10 cellular contexts compared by ENCODE assay signal in genomic region chr9:114238919-114239879, GRCh38.
DNase-seq lines count a peak whose midpoint lies in the region; ATAC-seq and TF ChIP-seq lines count a peak whose summit lies in the region.
"Had no signal": no experiment of that assay in that cellular context is flagged by ENCODE, and none has a peak within 500 bp of the region (broad histone marks: within the 10 kb centered on the region; RNA-seq: fewer than 3 reads in every experiment).

No MANE protein-coding gene starts in this region.

- no peaks in the 10 kb centered on the region for H3K79me2 ChIP-seq in GM23248 (ENCODE audit: insufficient read depth)
- no peaks in the 10 kb centered on the region for H3K79me2 ChIP-seq in PC-3 (ENCODE audit: low read length)

- peaks cover 4% of the 10 kb centered on the region for H3K4me1 Mint-ChIP-seq in progenitor cell of endocrine pancreas (ENCODE audit: low read depth)
- H3K4me1 Mint-ChIP-seq in activated CD8-positive, alpha-beta memory T cell treated with anti-CD3 and anti-CD28 coated beads, Interleukin-2, amount 10 ng/mL, durations not matched to agents 7 days and 5 days, result no peaks in the 10 kb centered on the region

- H4K20me1 ChIP-seq in GM23248 (ENCODE audit: insufficient read depth) (no peaks in the 10 kb centered on the region), PC-3 (ENCODE audit: low read length) (no peaks in the 10 kb centered on the region)

- WGBS in GM23248 (ENCODE audit: low coverage in 1 of 2, low lambda C conversion rate in 2 of 2, missing lambda C conversion rate in 2 of 2), 2 experiments, result 95 to 96% methylated on average over 14 of the region's 14 CpGs
- 63 to 73% methylated on average over 12 to 14 of the region's 14 CpGs for WGBS in thyroid gland, 2 donors

- in situ Hi-C loops in GM23248 (cut with MboI), result no loop called here

- H3K27me3 ChIP-seq in GM23248 (replicated peaks; ENCODE audit: insufficient read depth) (no peaks in the 10 kb centered on the region), PC-3 (ENCODE audit: low read length) (no peaks in the 10 kb centered on the region), thyroid gland (no peaks in the 10 kb centered on the region)

- no peak for ATAC-seq in PC-3
- no peak for ATAC-seq in activated CD8-positive, alpha-beta memory T cell treated with anti-CD3 and anti-CD28 coated beads, Interleukin-2, amount 10 ng/mL, durations not matched to agents 7 days and 5 days

- no peak overlapping the region for H3K9ac ChIP-seq in GM23248
- H3K9ac ChIP-seq in PC-3 (ENCODE audit: low read length), result no peak overlapping the region

- TF ChIP-seq POLR2A in thyroid gland (IDR thresholded peaks at IDR 0.05), result no peak

- H3K27me3 Mint-ChIP-seq in progenitor cell of endocrine pancreas, result no peaks in the 10 kb centered on the region
- H3K27me3 Mint-ChIP-seq in activated CD8-positive, alpha-beta memory T cell treated with anti-CD3 and anti-CD28 coated beads, Interleukin-2, amount 10 ng/mL, durations not matched to agents 7 days and 5 days, result peaks cover 15% of the 10 kb centered on the region

- peak; percentile 20 for DNase-seq in GM23248
- DNase-seq in PC-3, result no peak
- DNase-seq in fibroblast of mammary gland (ENCODE audit: low read depth), result peak; percentile 79
- DNase-seq in progenitor cell of endocrine pancreas (ENCODE audit: low spot score, unreplicated experiment), result no peak
- no peak for DNase-seq in activated CD8-positive, alpha-beta memory T cell treated with anti-CD3 and anti-CD28 coated beads, Interleukin-2, amount 10 ng/mL, durations not matched to agents 7 days and 5 days
- no peak for DNase-seq in GM10248 (ENCODE audit: extremely low spot score)
- no peak for DNase-seq in NCI-H2081 treated with DMSO at 0.1 percent for 48 hours (lab: John Stamatoyannopoulos, UW)
- DNase-seq in thyroid gland, result no peak
- DNase-seq: activated CD4-positive, alpha-beta T cell treated with anti-CD3 and anti-CD28 coated beads, Interleukin-2, amount 50 U/mL, for 48 hours; stimulated activated CD4-positive, alpha-beta T cell treated with anti-CD3 and anti-CD28 coated beads, Interleukin-4, amount 100 ng/mL, for 1 hour had no signal

- no TSS peak for BruUV-seq in PC-3 (replicated peaks; lab: Mats Ljungman, UMichigan)

- no peak overlapping the region for H3K4me3 Mint-ChIP-seq in progenitor cell of endocrine pancreas (ENCODE audit: low read depth)
- H3K4me3 Mint-ChIP-seq in activated CD8-positive, alpha-beta memory T cell treated with anti-CD3 and anti-CD28 coated beads, Interleukin-2, amount 10 ng/mL, durations not matched to agents 7 days and 5 days, result no peak overlapping the region

- peak overlapping the region; percentile 39 for H3K27ac Mint-ChIP-seq in progenitor cell of endocrine pancreas
- no peak overlapping the region for H3K27ac Mint-ChIP-seq in activated CD8-positive, alpha-beta memory T cell treated with anti-CD3 and anti-CD28 coated beads, Interleukin-2, amount 10 ng/mL, durations not matched to agents 7 days and 5 days

- H3K27ac ChIP-seq in GM23248, result no peak overlapping the region
- H3K27ac ChIP-seq in PC-3 (ENCODE audit: low read length), result no peak overlapping the region
- H3K27ac ChIP-seq in thyroid gland, result no peak overlapping the region

- H2AFZ ChIP-seq in GM23248, result no peak overlapping the region
- no peak overlapping the region for H2AFZ ChIP-seq in PC-3 (ENCODE audit: low read length)

- intact Hi-C loops in PC-3 (cut with micrococcal nuclease), result no loop called here
- intact Hi-C loops in thyroid gland (cut with DNase I), result no loop called here

- H3K4me1 ChIP-seq in GM23248 (ENCODE audit: insufficient read depth), result no peaks in the 10 kb centered on the region
- no peaks in the 10 kb centered on the region for H3K4me1 ChIP-seq in PC-3 (ENCODE audit: insufficient read depth, low read length)
- H3K4me1 ChIP-seq in thyroid gland, result no peaks in the 10 kb centered on the region

- TF ChIP-seq CTCF in PC-3 (conservative IDR thresholded peaks at IDR 0.05; ENCODE audit: low read depth, low read length) (peak; percentile 14; the same call in 1 of the 2 replicates), fibroblast of mammary gland (conservative IDR thresholded peaks at IDR 0.05; ENCODE audit: control insufficient read depth, insufficient read depth, low read depth, low read length) (peak; percentile 37), progenitor cell of endocrine pancreas (IDR thresholded peaks at IDR 0.05; ENCODE audit: unreplicated experiment) (no peak), GM10248 (IDR thresholded peaks at IDR 0.05; ENCODE audit: control extremely low read depth, extremely low read depth, low read depth, missing control alignments) (no peak), thyroid gland (IDR thresholded peaks at IDR 0.05) (no peak)

- no peak overlapping the region for H3K4me3 ChIP-seq in GM23248
- H3K4me3 ChIP-seq in PC-3 (ENCODE audit: low read length), result no peak overlapping the region
- no peak overlapping the region for H3K4me3 ChIP-seq in fibroblast of mammary gland (ENCODE audit: control insufficient read depth, low read depth, low read length)
- no peak overlapping the region for H3K4me3 ChIP-seq in thyroid gland (replicated peaks in 1 of 3)

- H3K9me3 Mint-ChIP-seq in progenitor cell of endocrine pancreas (ENCODE audit: low read depth), result no peaks in the 10 kb centered on the region
- H3K9me3 Mint-ChIP-seq in activated CD8-positive, alpha-beta memory T cell treated with anti-CD3 and anti-CD28 coated beads, Interleukin-2, amount 10 ng/mL, durations not matched to agents 7 days and 5 days (ENCODE audit: low read depth), result no peaks in the 10 kb centered on the region

- H3K36me3 ChIP-seq in GM23248 (ENCODE audit: low read depth), result no peaks in the 10 kb centered on the region
- no peaks in the 10 kb centered on the region for H3K36me3 ChIP-seq in PC-3 (ENCODE audit: low read depth, low read length)
- H3K36me3 ChIP-seq in thyroid gland, result no peaks in the 10 kb centered on the region

- no peaks in the 10 kb centered on the region for H3K9me3 ChIP-seq in GM23248 (ENCODE audit: low read depth)
- no peaks in the 10 kb centered on the region for H3K9me3 ChIP-seq in PC-3 (ENCODE audit: low read length)
- H3K9me3 ChIP-seq in thyroid gland, result no peaks in the 10 kb centered on the region

- H3K36me3 Mint-ChIP-seq in progenitor cell of endocrine pancreas (ENCODE audit: insufficient read depth), result peaks cover 22% of the 10 kb centered on the region
- no peaks in the 10 kb centered on the region for H3K36me3 Mint-ChIP-seq in activated CD8-positive, alpha-beta memory T cell treated with anti-CD3 and anti-CD28 coated beads, Interleukin-2, amount 10 ng/mL, durations not matched to agents 7 days and 5 days

- H3K9me2 ChIP-seq in GM23248 (ENCODE audit: insufficient read depth) (no peaks in the 10 kb centered on the region), PC-3 (replicated peaks; ENCODE audit: low read length) (no peaks in the 10 kb centered on the region)

- CTCF ChIA-PET in PC-3 (lab: Charles Lee), result no interaction called here
- CTCF ChIA-PET in activated CD8-positive, alpha-beta memory T cell treated with anti-CD3 and anti-CD28 coated beads, Interleukin-2, amount 10 ng/mL, durations not matched to agents 7 days and 5 days (lab: Charles Lee), result interaction anchor here (3.1 kb wide), 1 partner anchor 52 kb away, joined by 8 read pairs; no protein-coding TSS in a partner anchor
- CTCF ChIA-PET in GM10248 (lab: Yijun Ruan, JAX), result interaction anchor here (1.3 to 1.5 kb wide), 2 partner anchors 9 to 11 kb away, joined by 3 read pairs; no protein-coding TSS in a partner anchor

- H3K4me2 ChIP-seq in GM23248 (ENCODE audit: unreplicated experiment) (no peak overlapping the region), PC-3 (ENCODE audit: low read length) (no peak overlapping the region)

- POLR2A ChIA-PET in PC-3 (lab: Charles Lee; ENCODE audit: unreplicated experiment), result no interaction called here
- POLR2A ChIA-PET in GM10248 (lab: Yijun Ruan, JAX), result no interaction called here

- H3F3A ChIP-seq in GM23248 (ENCODE audit: insufficient read depth) (no peaks in the 10 kb centered on the region), PC-3 (ENCODE audit: low read length, unreplicated experiment) (no peaks in the 10 kb centered on the region)

Comparison
In these comparisons a context has a peak if more than half of its experiments do, and no peak if none do; other contexts are left out.
1. DNase-seq: peak in GM23248 (single experiment) and fibroblast of mammary gland (single experiment); none in PC-3 (single experiment), progenitor cell of endocrine pancreas (single experiment), activated CD8-positive, alpha-beta memory T cell treated with anti-CD3 and anti-CD28 coated beads, Interleukin-2, amount 10 ng/mL, durations not matched to agents 7 days and 5 days (single experiment), GM10248 (single experiment), NCI-H2081 treated with DMSO at 0.1 percent for 48 hours (single experiment) and thyroid gland (0 of 2).
2. CTCF ChIP-seq: peak in PC-3 (single experiment) and fibroblast of mammary gland (single experiment); none in progenitor cell of endocrine pancreas (single experiment), GM10248 (single experiment) and thyroid gland (0 of 6).